21 cellular contexts compared by ENCODE assay signal in genomic region chr3:69579527-69580165, GRCh38.
"Had no signal": no experiment of that assay in that cellular context is flagged by ENCODE, and none has a peak within 500 bp of the region (broad histone marks: within the 10 kb centered on the region; RNA-seq: fewer than 3 reads in every experiment).

No MANE protein-coding gene starts in this region.

- H3K9me3 ChIP-seq: breast epithelium, gastroesophageal sphincter, thyroid gland had no signal

- DNase-seq: activated CD8-positive, alpha-beta memory T cell treated with anti-CD3 and anti-CD28 coated beads for 24 hours; activated CD8-positive, alpha-beta memory T cell treated with anti-CD3 and anti-CD28 coated beads, Interleukin-2, amount 50 U/mL, for 4 hours; activated T-cell treated with anti-CD3 and anti-CD28 coated beads, Interleukin-2, amount 50 U/mL, for 24 hours; cerebellar nuclear complex; left colon; naive B cell; stimulated activated CD4-positive, alpha-beta T cell treated with anti-CD3 and anti-CD28 coated beads, Interleukin-12 subunit alpha, Interleukin-12 subunit beta, amount 100 ng/mL, for 4 hours; stimulated activated CD4-positive, alpha-beta T cell treated with anti-CD3 and anti-CD28 coated beads, Interleukin-4, amount 100 ng/mL, for 4 hours; stimulated activated naive CD8-positive, alpha-beta T cell treated with anti-CD3 and anti-CD28 coated beads, Interleukin-15, Interleukin-2, amounts not matched to agents 100 U/mL and 50 U/mL, for 24 hours; T-helper 1 cell; T-helper 9 cell; thyroid gland had no signal

- H3K27me3 ChIP-seq: breast epithelium, thyroid gland had no signal

- H3K27me3 Mint-ChIP-seq: activated T-helper 17 cell treated with anti-CD3 and anti-CD28 coated beads, Interleukin-2, amount 50 U/mL, for 72 hours; progenitor cell of endocrine pancreas had no signal

- H3K27ac ChIP-seq: breast epithelium, coronary artery, epithelial cell of prostate, gastroesophageal sphincter, thyroid gland had no signal

- H3K4me1 ChIP-seq: breast epithelium, gastroesophageal sphincter had no signal

- H3K4me3 ChIP-seq: breast epithelium, coronary artery, gastroesophageal sphincter, lung, thyroid gland had no signal

- H3K36me3 ChIP-seq: breast epithelium, gastroesophageal sphincter, thyroid gland had no signal

- H3K27ac Mint-ChIP-seq: activated naive CD4-positive, alpha-beta T cell treated with anti-CD3 and anti-CD28 coated beads, Interleukin-2, amount 50 U/mL, for 72 hours; activated T-cell treated with anti-CD3 and anti-CD28 coated beads, Interleukin-2, amount 50 U/mL, for 24 hours; activated T-helper 17 cell treated with anti-CD3 and anti-CD28 coated beads, Interleukin-2, amount 50 U/mL, for 72 hours; progenitor cell of endocrine pancreas; WTC11 had no signal

- H3K9me3 Mint-ChIP-seq: activated T-cell treated with anti-CD3 and anti-CD28 coated beads, Interleukin-2, amount 50 U/mL, for 24 hours had no signal

- H3K36me3 Mint-ChIP-seq: naive B cell, WTC11 had no signal

- H3K4me3 Mint-ChIP-seq: activated T-cell treated with anti-CD3 and anti-CD28 coated beads, Interleukin-2, amount 50 U/mL, for 24 hours; activated T-helper 17 cell treated with anti-CD3 and anti-CD28 coated beads, Interleukin-2, amount 50 U/mL, for 72 hours; naive B cell; WTC11 had no signal

- H3K4me1 Mint-ChIP-seq: activated T-helper 17 cell treated with anti-CD3 and anti-CD28 coated beads, Interleukin-2, amount 50 U/mL, for 72 hours; naive B cell; WTC11 had no signal

- ATAC-seq: activated naive CD4-positive, alpha-beta T cell treated with anti-CD3 and anti-CD28 coated beads, Interleukin-2, amount 50 U/mL, for 72 hours; activated T-helper 17 cell treated with anti-CD3 and anti-CD28 coated beads, Interleukin-2, amount 50 U/mL, for 72 hours; gastroesophageal sphincter; left colon; stimulated activated naive CD8-positive, alpha-beta T cell treated with anti-CD3 and anti-CD28 coated beads, Interleukin-15, Interleukin-2, amounts not matched to agents 100 U/mL and 50 U/mL, for 24 hours; WTC11 had no signal
